1 cellular context compared by ENCODE assay signal in the genomic region with DNA sequence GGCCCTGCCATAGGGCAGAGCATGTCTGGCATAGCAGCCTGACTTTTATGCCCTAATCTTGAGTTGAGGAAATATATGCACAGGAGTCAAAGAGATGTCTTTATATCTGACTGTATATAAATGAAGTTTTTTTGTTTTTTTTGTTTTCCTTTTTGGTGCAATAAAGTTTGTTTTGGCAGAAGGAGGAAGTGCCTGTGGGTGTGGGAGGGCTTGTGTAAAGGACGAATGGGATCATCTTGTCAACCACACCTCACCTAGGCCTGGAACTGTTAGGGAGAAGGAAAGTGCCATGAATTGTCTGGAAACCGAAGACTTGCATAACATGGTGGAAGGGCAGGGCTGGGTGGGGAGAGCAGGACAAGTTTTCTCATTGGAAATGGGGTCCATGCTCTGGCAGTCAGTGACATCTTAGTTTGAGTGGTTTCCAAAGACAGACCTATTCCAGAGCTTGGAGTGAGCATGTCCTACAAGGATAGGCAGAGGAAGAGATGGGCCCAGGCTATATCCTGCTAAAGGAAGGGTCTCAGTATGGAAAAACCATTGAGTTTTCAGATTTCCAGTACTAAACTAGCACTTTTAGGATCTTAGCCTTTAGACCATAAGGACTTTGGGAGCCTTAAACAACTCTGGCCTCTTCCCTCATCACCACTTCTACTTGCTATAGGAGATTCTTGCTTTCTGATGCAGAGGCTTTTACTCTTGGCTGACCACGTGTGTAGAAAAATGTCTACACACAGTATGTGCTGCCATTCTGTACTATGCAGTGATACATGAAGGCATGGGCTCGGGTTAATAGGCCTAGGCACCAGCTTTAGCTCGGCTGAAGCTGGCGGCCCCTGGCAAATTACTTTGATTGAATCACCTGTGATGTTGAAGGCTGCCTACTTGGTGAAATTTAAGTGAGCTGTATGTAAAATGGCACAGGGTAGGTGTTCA.
TF ChIP-seq lines count a peak whose summit lies in the region.

No MANE protein-coding gene starts in this region.

TF ChIP-seq in A549, 52 proteins besides CTCF, POLR2A, EP300 and RAD21:
- TF ChIP-seq RNF2 (IDR thresholded peaks at IDR 0.05; ENCODE audit: borderline replicate concordance, low read depth) (no peak), BHLHE40 (IDR thresholded peaks at IDR 0.05; ENCODE audit: low read depth, low read length) (no peak), CHD2 (IDR thresholded peaks at IDR 0.05; ENCODE audit: low read length, partially characterized antibody) (no peak), GATA3 (IDR thresholded peaks at IDR 0.05; ENCODE audit: borderline replicate concordance) (no peak), TP53 (CRISPR knock-in tag; IDR thresholded peaks at IDR 0.05) (peak; percentile 62; the same call in 1 of the 2 replicates), POLR2AphosphoS2 (conservative IDR thresholded peaks at IDR 0.05; ENCODE audit: low read length) (peak; percentile 86; the same call in 1 of the 2 replicates), E2F6 (IDR thresholded peaks at IDR 0.05; ENCODE audit: borderline replicate concordance, low read depth) (no peak), CEBPB (IDR thresholded peaks at IDR 0.05) (no peak), HOXA7 (CRISPR knock-in tag; IDR thresholded peaks at IDR 0.05) (peak; percentile 18; the same call in 1 of the 2 replicates), FOSB (CRISPR knock-in tag; IDR thresholded peaks at IDR 0.05) (no peak)
- TF ChIP-seq, protein P1, sequence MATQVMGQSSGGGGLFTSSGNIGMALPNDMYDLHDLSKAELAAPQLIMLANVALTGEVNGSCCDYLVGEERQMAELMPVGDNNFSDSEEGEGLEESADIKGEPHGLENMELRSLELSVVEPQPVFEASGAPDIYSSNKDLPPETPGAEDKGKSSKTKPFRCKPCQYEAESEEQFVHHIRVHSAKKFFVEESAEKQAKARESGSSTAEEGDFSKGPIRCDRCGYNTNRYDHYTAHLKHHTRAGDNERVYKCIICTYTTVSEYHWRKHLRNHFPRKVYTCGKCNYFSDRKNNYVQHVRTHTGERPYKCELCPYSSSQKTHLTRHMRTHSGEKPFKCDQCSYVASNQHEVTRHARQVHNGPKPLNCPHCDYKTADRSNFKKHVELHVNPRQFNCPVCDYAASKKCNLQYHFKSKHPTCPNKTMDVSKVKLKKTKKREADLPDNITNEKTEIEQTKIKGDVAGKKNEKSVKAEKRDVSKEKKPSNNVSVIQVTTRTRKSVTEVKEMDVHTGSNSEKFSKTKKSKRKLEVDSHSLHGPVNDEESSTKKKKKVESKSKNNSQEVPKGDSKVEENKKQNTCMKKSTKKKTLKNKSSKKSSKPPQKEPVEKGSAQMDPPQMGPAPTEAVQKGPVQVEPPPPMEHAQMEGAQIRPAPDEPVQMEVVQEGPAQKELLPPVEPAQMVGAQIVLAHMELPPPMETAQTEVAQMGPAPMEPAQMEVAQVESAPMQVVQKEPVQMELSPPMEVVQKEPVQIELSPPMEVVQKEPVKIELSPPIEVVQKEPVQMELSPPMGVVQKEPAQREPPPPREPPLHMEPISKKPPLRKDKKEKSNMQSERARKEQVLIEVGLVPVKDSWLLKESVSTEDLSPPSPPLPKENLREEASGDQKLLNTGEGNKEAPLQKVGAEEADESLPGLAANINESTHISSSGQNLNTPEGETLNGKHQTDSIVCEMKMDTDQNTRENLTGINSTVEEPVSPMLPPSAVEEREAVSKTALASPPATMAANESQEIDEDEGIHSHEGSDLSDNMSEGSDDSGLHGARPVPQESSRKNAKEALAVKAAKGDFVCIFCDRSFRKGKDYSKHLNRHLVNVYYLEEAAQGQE (IDR thresholded peaks at IDR 0.05): no peak
